ENCODE assay signal across 8 cellular contexts in the genomic region with DNA sequence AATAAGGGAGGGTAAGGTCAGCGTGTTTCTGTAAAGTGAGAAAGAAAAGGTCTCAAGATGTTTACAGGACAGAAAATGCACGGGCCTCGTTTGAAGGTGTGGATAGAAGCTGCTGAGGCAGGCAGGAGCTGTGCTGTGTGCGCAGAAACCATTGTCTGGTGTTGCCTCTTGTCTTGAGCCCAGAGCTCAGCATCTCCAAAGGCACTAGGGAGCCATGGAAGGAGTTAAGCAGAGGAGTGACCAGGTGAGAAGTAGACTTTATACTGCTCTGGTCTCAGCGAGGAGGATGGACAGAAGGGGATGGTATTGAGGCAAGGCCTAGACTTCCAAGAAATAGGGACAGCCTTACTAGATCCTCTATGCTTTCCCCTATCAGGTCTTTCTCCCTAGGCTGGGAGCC. TPM values are rescaled to one million over a fixed set of nuclear protein-coding genes. Genes with fewer than 3 reads are reported as not detected.
DNase-seq lines count a peak whose midpoint lies in the region; ATAC-seq, FAIRE-seq and TF ChIP-seq lines count a peak whose summit lies in the region.

No MANE protein-coding gene starts in this region.

- RAD21 ChIA-PET in GM12878 (lab: Charles Lee; ENCODE audit: unreplicated experiment) = interaction anchor here (0.8 to 1.5 kb wide), 2 partner anchors 22 to 58 kb away, joined by 3 to 9 read pairs; no protein-coding TSS in a partner anchor

- BruUV-seq in GM12878 (replicated peaks; lab: Mats Ljungman, UMichigan) = no TSS peak

- SMC1A ChIA-PET in GM12878 (lab: Charles Lee; ENCODE audit: uncharacterized antibody, unreplicated experiment) = interaction anchor here (1.0 kb wide), 1 partner anchor 103 kb away, joined by 3 read pairs; no protein-coding TSS in a partner anchor

- no peak overlapping the region for H3K27ac Mint-ChIP-seq in activated CD4-positive, alpha-beta T cell treated with anti-CD3 and anti-CD28 coated beads, Interleukin-2, amount 10 ng/mL, durations not matched to agents 7 days and 5 days
- no peak overlapping the region for H3K27ac Mint-ChIP-seq in memory B cell

- in situ Hi-C loops in GM12878 (cut with MboI) = no loop called here

- H3K4me3 Mint-ChIP-seq in activated CD4-positive, alpha-beta T cell treated with anti-CD3 and anti-CD28 coated beads, Interleukin-2, amount 10 ng/mL, durations not matched to agents 7 days and 5 days = peak overlapping the region; percentile 30
- H3K4me3 Mint-ChIP-seq in memory B cell = peak overlapping the region; percentile 68

- no peak for TF ChIP-seq EP300 in GM12878 (IDR thresholded peaks at IDR 0.05; ENCODE audit: borderline replicate concordance in 1 of 2, control insufficient read depth in 1 of 2, low read depth in 2 of 2, low read length in 2 of 2)
- TF ChIP-seq EP300 in suprapubic skin (IDR thresholded peaks at IDR 0.05) = no peak

- H3K36me3 ChIP-seq in GM12878 (ENCODE audit: control insufficient read depth in 2 of 2, insufficient read depth in 2 of 2, low read length in 1 of 2) (no peaks in the 10 kb centered on the region), suprapubic skin (no peaks in the 10 kb centered on the region)

- TF ChIP-seq CTCF in GM12878 (IDR thresholded peaks at IDR 0.05 in 2 of 3, conservative IDR thresholded peaks at IDR 0.05 in 1 of 3; ENCODE audit: control insufficient read depth in 2 of 3, extremely low read depth in 1 of 3, insufficient read depth in 1 of 3, low read depth in 3 of 3, low read length in 3 of 3) (no peak), suprapubic skin (IDR thresholded peaks at IDR 0.05) (no peak)

- TF ChIP-seq POLR2A in GM12878 (IDR thresholded peaks at IDR 0.05; ENCODE audit: low read depth, low read length) (no peak), suprapubic skin (IDR thresholded peaks at IDR 0.05) (no peak)

- no peak for DNase-seq in activated CD4-positive, alpha-beta T cell treated with anti-CD3 and anti-CD28 coated beads, Interleukin-2, amount 10 ng/mL, durations not matched to agents 7 days and 5 days
- DNase-seq in activated CD4-positive, alpha-beta T cell treated with anti-CD3 and anti-CD28 coated beads, Interleukin-2, amount 50 U/mL, for 48 hours = no peak
- DNase-seq in GM12878 (ENCODE audit: low read depth, low spot score) (no peak), memory B cell (ENCODE audit: low spot score in 2 of 2) (no peak), suprapubic skin (ENCODE audit: low spot score in 2 of 2) (no peak), NCI-H146 treated with DMSO at 0.1 percent for 48 hours (lab: John Stamatoyannopoulos, UW; ENCODE audit: unreplicated experiment) (no peak), AML-193 (lab: John Stamatoyannopoulos, UW) (no peak)

- H3K27ac ChIP-seq in GM12878 (ENCODE audit: control insufficient read depth, insufficient read depth) (no peak overlapping the region), suprapubic skin (no peak overlapping the region)

- H3K4me3 ChIP-seq in GM12878 (no peak overlapping the region), suprapubic skin (peak overlapping the region; percentile 55)

- H3K4me2 ChIP-seq in GM12878 (ENCODE audit: control insufficient read depth, insufficient read depth) = peak overlapping the region; percentile 91; the same call in 1 of the 2 replicates

- no peaks in the 10 kb centered on the region; the same call in 1 of the 2 replicates for H4K20me1 ChIP-seq in GM12878 (ENCODE audit: control insufficient read depth, insufficient read depth)

- H3K27me3 Mint-ChIP-seq in activated CD4-positive, alpha-beta T cell treated with anti-CD3 and anti-CD28 coated beads, Interleukin-2, amount 10 ng/mL, durations not matched to agents 7 days and 5 days = peaks cover 3% of the 10 kb centered on the region
- H3K27me3 Mint-ChIP-seq in memory B cell = no peaks in the 10 kb centered on the region

- ATAC-seq in GM12878 = no peak
- no peak for ATAC-seq in memory B cell (ENCODE audit: low read depth)
- ATAC-seq in GM19397 (IDR thresholded peaks at IDR 0.05; ENCODE audit: unreplicated experiment) = no peak

- H3K4me1 Mint-ChIP-seq in activated CD4-positive, alpha-beta T cell treated with anti-CD3 and anti-CD28 coated beads, Interleukin-2, amount 10 ng/mL, durations not matched to agents 7 days and 5 days = peaks cover 7% of the 10 kb centered on the region
- H3K4me1 Mint-ChIP-seq in memory B cell = peaks cover 6% of the 10 kb centered on the region

- no peak for TF ChIP-seq RAD21 in GM12878 (IDR thresholded peaks at IDR 0.05; ENCODE audit: insufficient read depth, low read depth, low read length)

- H3K79me2 ChIP-seq in GM12878 (ENCODE audit: control insufficient read depth, insufficient read depth, low read length) = no peaks in the 10 kb centered on the region

- H3K36me3 Mint-ChIP-seq in activated CD4-positive, alpha-beta T cell treated with anti-CD3 and anti-CD28 coated beads, Interleukin-2, amount 10 ng/mL, durations not matched to agents 7 days and 5 days (ENCODE audit: low read depth) = no peaks in the 10 kb centered on the region
- no peaks in the 10 kb centered on the region for H3K36me3 Mint-ChIP-seq in memory B cell

- CTCF ChIA-PET in activated CD4-positive, alpha-beta T cell treated with anti-CD3 and anti-CD28 coated beads, Interleukin-2, amount 10 ng/mL, durations not matched to agents 7 days and 5 days (lab: Charles Lee) = interaction anchor here (0.8 to 3.7 kb wide), 14 partner anchors 8 to 85 kb away, joined by 3 to 36 read pairs (median 5); a partner anchor contains a TSS
- CTCF ChIA-PET in GM12878 (lab: Yijun Ruan, JAX) = interaction anchor here (0.7 to 3.7 kb wide), 9 partner anchors 8 to 642 kb away, joined by 3 to 22 read pairs (median 4); a partner anchor contains a TSS

- intact Hi-C loops in GM12878 (cut with micrococcal nuclease; ENCODE audit: unreplicated experiment) = no loop called here

- H3K9me3 ChIP-seq in GM12878 (replicated peaks; ENCODE audit: control insufficient read depth, insufficient read depth, low read length) (no peaks in the 10 kb centered on the region), suprapubic skin (no peaks in the 10 kb centered on the region)

- H3K27me3 ChIP-seq in GM12878 (replicated peaks in 1 of 2; ENCODE audit: control insufficient read depth in 2 of 2, insufficient read depth in 2 of 2, low read length in 1 of 2) (peaks cover 0 to 2% of the 10 kb centered on the region in 2 experiments; a peak in 1 of 4 replicates), suprapubic skin (no peaks in the 10 kb centered on the region)

- H3K4me1 ChIP-seq in GM12878 (ENCODE audit: control insufficient read depth, insufficient read depth, low read length) (no peaks in the 10 kb centered on the region), suprapubic skin (peaks cover 10% of the 10 kb centered on the region)

- no peaks in the 10 kb centered on the region for H3K9me3 Mint-ChIP-seq in activated CD4-positive, alpha-beta T cell treated with anti-CD3 and anti-CD28 coated beads, Interleukin-2, amount 10 ng/mL, durations not matched to agents 7 days and 5 days
- H3K9me3 Mint-ChIP-seq in memory B cell = no peaks in the 10 kb centered on the region

- FAIRE-seq in GM12878 (lab: Jason Lieb, UNC) = no peak

- 50% methylated on average over 5 of the region's 5 CpGs for WGBS in GM12878 (ENCODE audit: insufficient coverage, insufficient replicate concordance, low lambda C conversion rate, missing lambda C conversion rate)
- 96% methylated on average over 5 of the region's 5 CpGs for WGBS in suprapubic skin

- POLR2A ChIA-PET in activated CD4-positive, alpha-beta T cell treated with anti-CD3 and anti-CD28 coated beads, Interleukin-2, amount 10 ng/mL, durations not matched to agents 7 days and 5 days (lab: Charles Lee) = no interaction called here
- POLR2A ChIA-PET in GM12878 (lab: Charles Lee) = no interaction called here

- no peak overlapping the region for H2AFZ ChIP-seq in GM12878 (ENCODE audit: control insufficient read depth, low read depth, low read length)

- no peak overlapping the region for H3K9ac ChIP-seq in GM12878 (ENCODE audit: control insufficient read depth, insufficient read depth, low read length)

RNA-seq across cellular contexts. Expression of a gene that starts 13.0 kb away (rescaled TPM):
- under 1 TPM; 0.84 to 0.98 TPM for total RNA-seq in activated CD4-positive, alpha-beta T cell treated with anti-CD3 and anti-CD28 coated beads, Interleukin-2, amount 10 ng/mL, durations not matched to agents 7 days and 5 days
- 0.46 and 1.2 TPM in 2 replicates for total RNA-seq in GM12878 (2013; cell fraction: nucleolus; rRNA removed)
- total RNA-seq in GM12878 (2014; rRNA removed) (0.73 and 0.82 TPM in 2 replicates), GM12878 (2014; rRNA removed; fragmentation: Illumina TruSeq; extraction: Trizol) (0.36 and 0.37 TPM in 2 replicates), GM12878 (2021) (1.6 and 1.9 TPM in 2 replicates), suprapubic skin (1 to 10 TPM; 1.0 to 1.4 (median 1.3) TPM)
- 0.14 TPM for polyA plus RNA-seq in GM12878 (2011; ENCODE audit: low read depth)
- polyA plus RNA-seq in GM12878 (2011; rRNA removed) (0.03 and 0.10 TPM in 2 replicates), GM12878 (2014; fragmentation: Illumina TruSeq; extraction: Trizol) (0.06 and 0.40 TPM in 2 replicates), GM12878 (2014; fragmentation: Nextera tagmentation; extraction: Ambion mirVana) (under 1 TPM; 0.03 to 0.11 TPM), GM12878 (2014; rRNA removed) (0.61 and 0.82 TPM in 2 replicates), GM12878 (2016; fragmentation: Nextera tagmentation; extraction: Ambion mirVana) (1 to 10 TPM in 1 of 2 experiments, under 1 TPM in 1; 0.64 to 1.0 TPM)
- 0.04 and 0.07 TPM in 2 replicates for polyA plus RNA-seq in GM12878 (2011; cell fraction: cytosol; rRNA removed)
- polyA plus RNA-seq in GM12878 (2011; cell fraction: nucleus; rRNA removed) = 0.15 and 0.41 TPM in 2 replicates
- 0.24 and 0.32 TPM in 2 replicates for polyA plus RNA-seq in GM12878 (2012)
- polyA minus RNA-seq in GM12878 (2011; rRNA and poly(A)+ RNA removed) = 0.10 TPM in 1 of 2 replicates, not detected in the other
- not detected in 2 replicates for polyA minus RNA-seq in GM12878 (2011; cell fraction: cytosol; rRNA and poly(A)+ RNA removed)
- not detected in 2 replicates for polyA minus RNA-seq in GM12878 (2011; cell fraction: nucleus; rRNA and poly(A)+ RNA removed)

RNA-seq across cellular contexts. Expression of a gene that starts 31.9 kb away (rescaled TPM):
- 1,000 to 10,000 TPM; 2,113 to 2,760 TPM for total RNA-seq in activated CD4-positive, alpha-beta T cell treated with anti-CD3 and anti-CD28 coated beads, Interleukin-2, amount 10 ng/mL, durations not matched to agents 7 days and 5 days
- total RNA-seq in GM12878 (2013; cell fraction: nucleolus; rRNA removed) = 220 and 242 TPM in 2 replicates
- total RNA-seq in GM12878 (2014; rRNA removed) = 2,707 and 2,818 TPM in 2 replicates
- total RNA-seq in GM12878 (2014; rRNA removed; fragmentation: Illumina TruSeq; extraction: Trizol) = 3,926 and 3,952 TPM in 2 replicates
- total RNA-seq in GM12878 (2021) = 2,298 and 2,376 TPM in 2 replicates
- polyA plus RNA-seq in GM12878 (2011; ENCODE audit: low read depth) = 3,831 TPM
- polyA plus RNA-seq in GM12878 (2011; rRNA removed) = 3,443 and 3,447 TPM in 2 replicates
- 2,094 and 3,074 TPM in 2 replicates for polyA plus RNA-seq in GM12878 (2011; cell fraction: cytosol; rRNA removed)
- polyA plus RNA-seq in GM12878 (2011; cell fraction: nucleus; rRNA removed) = 755 and 1,231 TPM in 2 replicates
- polyA plus RNA-seq in GM12878 (2012) = 5,378 and 5,555 TPM in 2 replicates
- 5,147 and 5,597 TPM in 2 replicates for polyA plus RNA-seq in GM12878 (2014; fragmentation: Illumina TruSeq; extraction: Trizol)
- polyA plus RNA-seq in GM12878 (2014; fragmentation: Nextera tagmentation; extraction: Ambion mirVana) = 1,000 to 10,000 TPM; 3,252 to 3,662 TPM
- polyA plus RNA-seq in GM12878 (2014; rRNA removed) = 4,075 and 4,194 TPM in 2 replicates
- polyA plus RNA-seq in GM12878 (2016; fragmentation: Nextera tagmentation; extraction: Ambion mirVana) = 1,000 to 10,000 TPM; 1,533 to 1,667 TPM
- polyA minus RNA-seq in GM12878 (2011; rRNA and poly(A)+ RNA removed) = 1,701 and 1,707 TPM in 2 replicates
- polyA minus RNA-seq in GM12878 (2011; cell fraction: cytosol; rRNA and poly(A)+ RNA removed) = 779 and 848 TPM in 2 replicates
- 190 and 283 TPM in 2 replicates for polyA minus RNA-seq in GM12878 (2011; cell fraction: nucleus; rRNA and poly(A)+ RNA removed)
- total RNA-seq in suprapubic skin = 1,000 to 10,000 TPM; 1,159 to 2,367 (median 1,696) TPM

RNA-seq across cellular contexts. Expression of a gene that starts 50.4 kb away (rescaled TPM):
- total RNA-seq in activated CD4-positive, alpha-beta T cell treated with anti-CD3 and anti-CD28 coated beads, Interleukin-2, amount 10 ng/mL, durations not matched to agents 7 days and 5 days = not detected
- total RNA-seq in GM12878 (2013; cell fraction: nucleolus; rRNA removed) = not detected in 2 replicates
- 0.33 TPM in 1 of 2 replicates, not detected in the other for total RNA-seq in GM12878 (2014; rRNA removed)
- not detected in 2 replicates for total RNA-seq in GM12878 (2014; rRNA removed; fragmentation: Illumina TruSeq; extraction: Trizol)
- 0.11 TPM in 1 of 2 replicates, not detected in the other for total RNA-seq in GM12878 (2021)
- polyA plus RNA-seq in GM12878 (2011; ENCODE audit: low read depth) = not detected
- polyA plus RNA-seq in GM12878 (2011; rRNA removed) = 0.10 and 0.27 TPM in 2 replicates
- 0.22 and 0.25 TPM in 2 replicates for polyA plus RNA-seq in GM12878 (2011; cell fraction: cytosol; rRNA removed)
- 0.21 and 0.32 TPM in 2 replicates for polyA plus RNA-seq in GM12878 (2011; cell fraction: nucleus; rRNA removed)
- 0.11 and 0.25 TPM in 2 replicates for polyA plus RNA-seq in GM12878 (2012)
- 0.10 TPM in 1 of 2 replicates, not detected in the other for polyA plus RNA-seq in GM12878 (2014; fragmentation: Illumina TruSeq; extraction: Trizol)
- polyA plus RNA-seq in GM12878 (2014; fragmentation: Nextera tagmentation; extraction: Ambion mirVana) = under 1 TPM; 0.13 to 0.35 TPM
- 0.19 TPM in 1 of 2 replicates, not detected in the other for polyA plus RNA-seq in GM12878 (2014; rRNA removed)
- under 1 TPM; 0.33 to 0.46 TPM for polyA plus RNA-seq in GM12878 (2016; fragmentation: Nextera tagmentation; extraction: Ambion mirVana)
- polyA minus RNA-seq in GM12878 (2011; rRNA and poly(A)+ RNA removed) = 0.67 TPM in 1 of 2 replicates, not detected in the other
- polyA minus RNA-seq in GM12878 (2011; cell fraction: cytosol; rRNA and poly(A)+ RNA removed) = not detected in 2 replicates
- polyA minus RNA-seq in GM12878 (2011; cell fraction: nucleus; rRNA and poly(A)+ RNA removed) = not detected in 2 replicates
- 10 to 100 TPM; 47.7 to 82.2 (median 63.8) TPM for total RNA-seq in suprapubic skin

Comparison
In these comparisons a context has a peak if more than half of its experiments do, and no peak if none do; other contexts are left out.
1. RNA of a gene that starts 50.4 kb away (total RNA-seq): 47.7 to 82.2 TPM in suprapubic skin; 0.11 to 0.33 TPM in GM12878 and not detected in activated CD4-positive, alpha-beta T cell treated with anti-CD3 and anti-CD28 coated beads, Interleukin-2, amount 10 ng/mL, durations not matched to agents 7 days and 5 days; every median in the first group is over 10 times any median in the second.